In genomic region chr10:97255512-97256293, GRCh38 we compare ENCODE assay signal across 1 cellular context.
TF ChIP-seq lines count a peak whose summit lies in the region.

No MANE protein-coding gene starts in this region.

TF ChIP-seq in GM23338, 12 proteins besides CTCF, POLR2A, EP300 and RAD21 (continued from another document):
- TF ChIP-seq EZH2 (IDR thresholded peaks at IDR 0.05; ENCODE audit: low read depth, unreplicated experiment) (no peak), STAT1 (IDR thresholded peaks at IDR 0.05; ENCODE audit: unreplicated experiment) (no peak), EZH2phosphoT487 (IDR thresholded peaks at IDR 0.05; ENCODE audit: unreplicated experiment) (no peak), ZNF462 (CRISPR knock-in tag; IDR thresholded peaks at IDR 0.05) (no peak)
